22 cellular contexts compared by ENCODE assay signal in genomic region chr6:36924131-36924530, GRCh38. TPM values are rescaled to one million over a fixed set of nuclear protein-coding genes. Genes with fewer than 3 reads are reported as not detected.
A peak's percentile ranks its signal among the peaks of the same experiment; 100 is the strongest.
DNase-seq lines count a peak whose midpoint lies in the region; TF ChIP-seq lines count a peak whose summit lies in the region.
"Had no signal": no experiment of that assay in that cellular context is flagged by ENCODE, and none has a peak within 500 bp of the region (broad histone marks: within the 10 kb centered on the region; RNA-seq: fewer than 3 reads in every experiment).

No MANE protein-coding gene starts in this region.

- H3K36me3 Mint-ChIP-seq in activated CD4-positive, alpha-beta T cell treated with anti-CD3 and anti-CD28 coated beads, Interleukin-2, amount 10 ng/mL, durations not matched to agents 7 days and 5 days (ENCODE audit: low read depth) = peaks cover 41% of the 10 kb centered on the region
- H3K36me3 Mint-ChIP-seq in activated T-helper 2 cell treated with anti-CD3 and anti-CD28 coated beads, Interferon-gamma antibody, Interleukin-2, Interleukin-4, amounts not matched to agents 10 μg/mL and 5 μg/mL and 100 μg/mL, durations not matched to agents 14 hours and 24 hours and 36 hours (ENCODE audit: low read depth) = peaks cover 53% of the 10 kb centered on the region

- intact Hi-C loops in activated T-helper 2 cell treated with anti-CD3 and anti-CD28 coated beads, Interferon-gamma antibody, Interleukin-2, Interleukin-4, amounts not matched to agents 10 μg/mL and 5 μg/mL and 100 μg/mL, durations not matched to agents 14 hours and 24 hours and 36 hours (cut with micrococcal nuclease) = no loop called here

- H3K4me1 Mint-ChIP-seq in activated CD4-positive, alpha-beta T cell treated with anti-CD3 and anti-CD28 coated beads, Interleukin-2, amount 10 ng/mL, durations not matched to agents 7 days and 5 days = peaks cover 47% of the 10 kb centered on the region
- peaks cover 35% of the 10 kb centered on the region for H3K4me1 Mint-ChIP-seq in activated T-helper 2 cell treated with anti-CD3 and anti-CD28 coated beads, Interferon-gamma antibody, Interleukin-2, Interleukin-4, amounts not matched to agents 10 μg/mL and 5 μg/mL and 100 μg/mL, durations not matched to agents 14 hours and 24 hours and 36 hours (ENCODE audit: low read depth)

- TF ChIP-seq CTCF in epithelial cell of esophagus (IDR thresholded peaks at IDR 0.05; ENCODE audit: insufficient read depth, low read depth, low read length, missing control alignments) = no peak

- no peaks in the 10 kb centered on the region for H3K27me3 Mint-ChIP-seq in activated CD4-positive, alpha-beta T cell treated with anti-CD3 and anti-CD28 coated beads, Interleukin-2, amount 10 ng/mL, durations not matched to agents 7 days and 5 days
- H3K27me3 Mint-ChIP-seq in activated T-helper 2 cell treated with anti-CD3 and anti-CD28 coated beads, Interferon-gamma antibody, Interleukin-2, Interleukin-4, amounts not matched to agents 10 μg/mL and 5 μg/mL and 100 μg/mL, durations not matched to agents 14 hours and 24 hours and 36 hours (ENCODE audit: low read depth) = no peaks in the 10 kb centered on the region
- H3K27me3 Mint-ChIP-seq: progenitor cell of endocrine pancreas had no signal

- CTCF ChIA-PET in activated CD4-positive, alpha-beta T cell treated with anti-CD3 and anti-CD28 coated beads, Interleukin-2, amount 10 ng/mL, durations not matched to agents 7 days and 5 days (lab: Charles Lee) = interaction anchor here (1.2 kb wide), 1 partner anchor 10 kb away, joined by 3 read pairs; no protein-coding TSS in a partner anchor

- H3K4me3 Mint-ChIP-seq in activated CD4-positive, alpha-beta T cell treated with anti-CD3 and anti-CD28 coated beads, Interleukin-2, amount 10 ng/mL, durations not matched to agents 7 days and 5 days = no peak overlapping the region
- H3K4me3 Mint-ChIP-seq in activated T-helper 2 cell treated with anti-CD3 and anti-CD28 coated beads, Interferon-gamma antibody, Interleukin-2, Interleukin-4, amounts not matched to agents 10 μg/mL and 5 μg/mL and 100 μg/mL, durations not matched to agents 14 hours and 24 hours and 36 hours (ENCODE audit: low read depth) = no peak overlapping the region

- no peak overlapping the region for H3K4me3 ChIP-seq in epithelial cell of esophagus (ENCODE audit: low read length)
- H3K4me3 ChIP-seq: ascending aorta, SJSA1, spleen, tibial artery had no signal

- DNase-seq in activated CD4-positive, alpha-beta T cell treated with anti-CD3 and anti-CD28 coated beads, Interleukin-2, amount 10 ng/mL, durations not matched to agents 7 days and 5 days = peak; percentile 39
- no peak for DNase-seq in activated CD4-positive, alpha-beta T cell treated with anti-CD3 and anti-CD28 coated beads, Interleukin-2, amount 50 U/mL, for 4 hours
- peak; percentile 61 for DNase-seq in SK-N-DZ (ENCODE audit: low spot score)
- peak; percentile 21 for DNase-seq in epithelial cell of esophagus (ENCODE audit: low read depth)
- peak; percentile 66 for DNase-seq in smooth muscle cell of the brain vasculature (ENCODE audit: low read depth, low spot score)
- no peak for DNase-seq in activated T-helper 2 cell treated with anti-CD3 and anti-CD28 coated beads, Interferon-gamma antibody, Interleukin-2, Interleukin-4, amounts not matched to agents 10 μg/mL and 5 μg/mL and 100 μg/mL, durations not matched to agents 14 hours and 24 hours and 36 hours (ENCODE audit: low spot score)
- no peak for DNase-seq in NCI-H2107 (lab: John Stamatoyannopoulos, UW)
- DNase-seq in SHP77 treated with DMSO at 0.1 percent for 48 hours (lab: John Stamatoyannopoulos, UW) = no peak
- DNase-seq: activated CD4-positive, alpha-beta T cell treated with anti-CD3 and anti-CD28 coated beads, Interleukin-2, amount 50 U/mL, for 1 hour; C1 segment of cervical spinal cord; cortex of kidney; H7; KG1; NCI-H2171 treated with DMSO at 0.1 percent for 48 hours; NCI-H774; PC-3; spleen; tibial artery had no signal

- no peaks in the 10 kb centered on the region for H3K9me3 Mint-ChIP-seq in activated CD4-positive, alpha-beta T cell treated with anti-CD3 and anti-CD28 coated beads, Interleukin-2, amount 10 ng/mL, durations not matched to agents 7 days and 5 days
- no peaks in the 10 kb centered on the region for H3K9me3 Mint-ChIP-seq in activated T-helper 2 cell treated with anti-CD3 and anti-CD28 coated beads, Interferon-gamma antibody, Interleukin-2, Interleukin-4, amounts not matched to agents 10 μg/mL and 5 μg/mL and 100 μg/mL, durations not matched to agents 14 hours and 24 hours and 36 hours

- POLR2A ChIA-PET in activated CD4-positive, alpha-beta T cell treated with anti-CD3 and anti-CD28 coated beads, Interleukin-2, amount 10 ng/mL, durations not matched to agents 7 days and 5 days (lab: Charles Lee) = no interaction called here

- peak overlapping the region; percentile 81 for H3K27ac Mint-ChIP-seq in activated CD4-positive, alpha-beta T cell treated with anti-CD3 and anti-CD28 coated beads, Interleukin-2, amount 10 ng/mL, durations not matched to agents 7 days and 5 days
- no peak overlapping the region for H3K27ac Mint-ChIP-seq in activated T-helper 2 cell treated with anti-CD3 and anti-CD28 coated beads, Interferon-gamma antibody, Interleukin-2, Interleukin-4, amounts not matched to agents 10 μg/mL and 5 μg/mL and 100 μg/mL, durations not matched to agents 14 hours and 24 hours and 36 hours
- H3K27ac Mint-ChIP-seq: progenitor cell of endocrine pancreas had no signal

RNA-seq across cellular contexts. Expression of gene PI16, which starts 30.4 kb away (rescaled TPM):
- 10 to 100 TPM; 13.5 to 15.1 TPM for total RNA-seq in activated CD4-positive, alpha-beta T cell treated with anti-CD3 and anti-CD28 coated beads, Interleukin-2, amount 10 ng/mL, durations not matched to agents 7 days and 5 days
- not detected in 2 replicates for polyA plus RNA-seq in SK-N-DZ (2014; cell fraction: cytosol; rRNA removed)
- polyA plus RNA-seq in SK-N-DZ (2014; cell fraction: nucleus; rRNA removed) = not detected in 2 replicates
- total RNA-seq in activated T-helper 2 cell treated with anti-CD3 and anti-CD28 coated beads, Interferon-gamma antibody, Interleukin-2, Interleukin-4, amounts not matched to agents 10 μg/mL and 5 μg/mL and 100 μg/mL, durations not matched to agents 14 hours and 24 hours and 36 hours = not detected in 2 replicates
- total RNA-seq: epithelial cell of proximal tubule, H7, progenitor cell of endocrine pancreas, SJSA1 had no signal

RNA-seq across cellular contexts. Expression of gene C6orf89, which starts 38.4 kb away (rescaled TPM):
- 10 to 100 TPM; 47.5 to 58.1 TPM for total RNA-seq in activated CD4-positive, alpha-beta T cell treated with anti-CD3 and anti-CD28 coated beads, Interleukin-2, amount 10 ng/mL, durations not matched to agents 7 days and 5 days
- polyA plus RNA-seq in SK-N-DZ (2014; cell fraction: cytosol; rRNA removed) = 23.4 and 37.6 TPM in 2 replicates
- polyA plus RNA-seq in SK-N-DZ (2014; cell fraction: nucleus; rRNA removed) = 15.3 and 17.5 TPM in 2 replicates
- total RNA-seq in activated T-helper 2 cell treated with anti-CD3 and anti-CD28 coated beads, Interferon-gamma antibody, Interleukin-2, Interleukin-4, amounts not matched to agents 10 μg/mL and 5 μg/mL and 100 μg/mL, durations not matched to agents 14 hours and 24 hours and 36 hours = 28.4 and 29.9 TPM in 2 replicates

RNA-seq across cellular contexts. Expression of gene PPIL1, which starts 49.5 kb away (rescaled TPM):
- 10 to 100 TPM; 27.0 to 29.3 TPM for total RNA-seq in activated CD4-positive, alpha-beta T cell treated with anti-CD3 and anti-CD28 coated beads, Interleukin-2, amount 10 ng/mL, durations not matched to agents 7 days and 5 days
- polyA plus RNA-seq in SK-N-DZ (2014; cell fraction: cytosol; rRNA removed) = 92.8 and 98.3 TPM in 2 replicates
- polyA plus RNA-seq in SK-N-DZ (2014; cell fraction: nucleus; rRNA removed) = 40.9 and 44.3 TPM in 2 replicates
- total RNA-seq in activated T-helper 2 cell treated with anti-CD3 and anti-CD28 coated beads, Interferon-gamma antibody, Interleukin-2, Interleukin-4, amounts not matched to agents 10 μg/mL and 5 μg/mL and 100 μg/mL, durations not matched to agents 14 hours and 24 hours and 36 hours = 52.4 and 54.8 TPM in 2 replicates

Comparison
In these comparisons a context has a peak if more than half of its experiments do, and no peak if none do; other contexts are left out.
1. DNase-seq: peak in activated CD4-positive, alpha-beta T cell treated with anti-CD3 and anti-CD28 coated beads, Interleukin-2, amount 10 ng/mL, durations not matched to agents 7 days and 5 days (single experiment), SK-N-DZ (single experiment), epithelial cell of esophagus (single experiment) and smooth muscle cell of the brain vasculature (single experiment); none in activated CD4-positive, alpha-beta T cell treated with anti-CD3 and anti-CD28 coated beads, Interleukin-2, amount 50 U/mL, for 4 hours (0 of 2), activated T-helper 2 cell treated with anti-CD3 and anti-CD28 coated beads, Interferon-gamma antibody, Interleukin-2, Interleukin-4, amounts not matched to agents 10 μg/mL and 5 μg/mL and 100 μg/mL, durations not matched to agents 14 hours and 24 hours and 36 hours (single experiment), NCI-H2107 (single experiment) and SHP77 treated with DMSO at 0.1 percent for 48 hours (single experiment).
2. RNA of gene PI16, which starts 30.4 kb away (total RNA-seq): 13.5 to 15.1 TPM in activated CD4-positive, alpha-beta T cell treated with anti-CD3 and anti-CD28 coated beads, Interleukin-2, amount 10 ng/mL, durations not matched to agents 7 days and 5 days; not detected in activated T-helper 2 cell treated with anti-CD3 and anti-CD28 coated beads, Interferon-gamma antibody, Interleukin-2, Interleukin-4, amounts not matched to agents 10 μg/mL and 5 μg/mL and 100 μg/mL, durations not matched to agents 14 hours and 24 hours and 36 hours; every median in the first group is over 10 times any median in the second.